In the genomic region with DNA sequence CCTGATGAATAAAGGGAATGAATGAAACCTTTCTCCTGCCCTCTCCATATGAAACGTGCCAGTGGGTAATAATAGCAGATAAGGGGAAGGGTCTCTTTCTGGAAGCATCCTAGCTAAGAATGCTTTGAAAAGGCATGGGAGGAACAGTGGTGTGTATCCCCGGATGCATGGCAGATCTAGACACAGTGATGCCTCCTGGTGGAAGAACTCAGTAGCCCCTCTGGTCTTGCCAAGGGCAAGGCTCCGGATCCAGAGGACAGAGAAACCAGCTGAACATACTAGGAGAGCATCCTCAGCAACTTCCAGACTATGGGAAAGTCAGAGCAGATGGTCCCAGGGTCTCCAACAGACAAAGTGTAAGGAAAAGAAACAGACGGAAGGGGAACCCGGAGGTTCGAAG, we compare ENCODE assay signal across 1 cellular context.
TF ChIP-seq lines count a peak whose summit lies in the region.

No MANE protein-coding gene starts in this region.

TF ChIP-seq in H1, 55 proteins besides CTCF, POLR2A, EP300 and RAD21 (continued from another document):
- TF ChIP-seq, protein P1, sequence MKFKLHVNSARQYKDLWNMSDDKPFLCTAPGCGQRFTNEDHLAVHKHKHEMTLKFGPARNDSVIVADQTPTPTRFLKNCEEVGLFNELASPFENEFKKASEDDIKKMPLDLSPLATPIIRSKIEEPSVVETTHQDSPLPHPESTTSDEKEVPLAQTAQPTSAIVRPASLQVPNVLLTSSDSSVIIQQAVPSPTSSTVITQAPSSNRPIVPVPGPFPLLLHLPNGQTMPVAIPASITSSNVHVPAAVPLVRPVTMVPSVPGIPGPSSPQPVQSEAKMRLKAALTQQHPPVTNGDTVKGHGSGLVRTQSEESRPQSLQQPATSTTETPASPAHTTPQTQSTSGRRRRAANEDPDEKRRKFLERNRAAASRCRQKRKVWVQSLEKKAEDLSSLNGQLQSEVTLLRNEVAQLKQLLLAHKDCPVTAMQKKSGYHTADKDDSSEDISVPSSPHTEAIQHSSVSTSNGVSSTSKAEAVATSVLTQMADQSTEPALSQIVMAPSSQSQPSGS (IDR thresholded peaks at IDR 0.05; ENCODE audit: low read length), result no peak
- no peak for TF ChIP-seq SAP30 (IDR thresholded peaks at IDR 0.05; ENCODE audit: insufficient read depth, insufficient replicate concordance, low read length)
